23 cellular contexts compared by ENCODE assay signal in the genomic region with DNA sequence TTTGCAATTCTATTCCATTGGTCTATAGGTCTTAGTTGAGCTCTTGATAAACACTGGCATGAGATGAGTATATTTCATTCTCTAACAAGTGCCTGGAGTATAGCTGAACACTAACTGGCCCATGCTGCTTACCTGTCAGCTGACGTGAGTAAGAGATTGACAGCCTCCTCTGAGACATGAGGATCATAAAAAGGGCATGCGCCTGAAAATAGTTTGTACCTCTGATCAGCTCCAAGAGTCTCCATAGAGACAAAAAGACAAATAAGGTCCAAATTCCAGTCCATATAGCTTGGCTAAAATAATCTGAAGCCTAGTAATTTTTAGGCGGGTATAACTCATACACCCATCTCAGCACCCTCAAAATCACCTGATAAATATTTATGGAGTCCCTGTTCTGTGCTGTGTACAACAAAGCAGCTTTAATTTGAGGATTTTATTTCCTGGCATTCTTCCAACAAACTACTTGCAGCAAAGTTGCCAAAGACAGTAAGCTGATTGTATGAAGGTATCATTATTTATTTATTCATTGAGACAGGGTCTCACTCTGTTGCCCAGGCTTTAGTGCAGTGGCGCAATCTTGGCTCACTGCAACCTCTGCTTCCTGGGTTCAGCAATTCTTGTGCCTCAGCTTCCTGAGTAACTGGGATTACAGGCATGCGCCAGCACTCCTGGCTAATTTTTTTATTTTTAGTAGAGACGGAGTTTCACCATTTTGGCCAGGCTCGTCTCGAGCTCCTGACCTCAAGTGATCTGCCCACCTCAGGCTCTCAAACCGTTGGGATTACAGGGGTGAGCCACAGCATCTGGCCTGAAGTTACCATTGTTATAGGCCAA.
"Had no signal": no experiment of that assay in that cellular context is flagged by ENCODE, and none has a peak within 500 bp of the region (broad histone marks: within the 10 kb centered on the region; RNA-seq: fewer than 3 reads in every experiment).

No MANE protein-coding gene starts in this region.

- H3K27me3 ChIP-seq: foreskin keratinocyte had no signal

- DNase-seq: activated B cell treated with CpG ODN at 0.5 μM for 24 hours; activated CD4-positive, alpha-beta memory T cell treated with anti-CD3 and anti-CD28 coated beads, Interleukin-2, amount 10 ng/mL, durations not matched to agents 7 days and 5 days; activated CD4-positive, alpha-beta T cell treated with anti-CD3 and anti-CD28 coated beads for 48 hours; activated naive CD4-positive, alpha-beta T cell treated with Interleukin-2 at 50 U/mL for 16 hours; activated naive CD8-positive, alpha-beta T cell treated with anti-CD3 and anti-CD28 coated beads, Interleukin-2, amount 10 ng/mL, durations not matched to agents 7 days and 5 days; activated T-cell treated with anti-CD3 and anti-CD28 coated beads, Interleukin-2, amount 50 U/mL, for 24 hours; anterior cingulate cortex; foreskin keratinocyte; glutamatergic neuron; kidney; mesendoderm; retina; stimulated activated CD4-positive, alpha-beta T cell treated with anti-CD3 and anti-CD28 coated beads, Interleukin-15, amount 100 ng/mL, for 24 hours; stimulated activated CD4-positive, alpha-beta T cell treated with anti-CD3 and anti-CD28 coated beads, Interleukin-2, amount 100 ng/mL, for 48 hours; SW 1271 had no signal

- H3K4me1 ChIP-seq: foreskin keratinocyte had no signal

- H3K4me3 ChIP-seq: coronary artery, skin epidermis had no signal

- H3K4me1 Mint-ChIP-seq: activated B cell treated with CpG ODN at 0.5 μM for 24 hours; activated CD4-positive, alpha-beta memory T cell treated with anti-CD3 and anti-CD28 coated beads, Interleukin-2, amount 10 ng/mL, durations not matched to agents 7 days and 5 days; activated naive CD8-positive, alpha-beta T cell treated with anti-CD3 and anti-CD28 coated beads, Interleukin-2, amount 10 ng/mL, durations not matched to agents 7 days and 5 days; central memory CD8-positive, alpha-beta T cell had no signal

- H3K27ac ChIP-seq: coronary artery, foreskin keratinocyte, skin epidermis had no signal

- H3K27ac Mint-ChIP-seq: activated B cell treated with CpG ODN at 0.5 μM for 24 hours; activated CD4-positive, alpha-beta memory T cell treated with anti-CD3 and anti-CD28 coated beads, Interleukin-2, amount 10 ng/mL, durations not matched to agents 7 days and 5 days; activated naive CD8-positive, alpha-beta T cell treated with anti-CD3 and anti-CD28 coated beads, Interleukin-2, amount 10 ng/mL, durations not matched to agents 7 days and 5 days; activated T-cell treated with anti-CD3 and anti-CD28 coated beads, Interleukin-2, amount 50 U/mL, for 24 hours; activated T-helper 2 cell treated with anti-CD3 and anti-CD28 coated beads, Interferon-gamma antibody, Interleukin-2, Interleukin-4, amounts not matched to agents 10 μg/mL and 5 μg/mL and 100 μg/mL, durations not matched to agents 14 hours and 24 hours and 36 hours; natural killer cell treated with Interleukin-12 subunit alpha and Interleukin-12 subunit beta and Interleukin-15 and Interleukin-18, amount 100 ng/mL, for 72 hours; stimulated activated naive CD8-positive, alpha-beta T cell treated with anti-CD3 and anti-CD28 coated beads, Interleukin-15, Interleukin-2, amounts not matched to agents 100 ng/mL and 50 ng/mL, for 24 hours; type B pancreatic cell had no signal

- H3K27me3 Mint-ChIP-seq: stimulated activated naive CD8-positive, alpha-beta T cell treated with anti-CD3 and anti-CD28 coated beads, Interleukin-15, Interleukin-2, amounts not matched to agents 100 ng/mL and 50 ng/mL, for 24 hours; type B pancreatic cell had no signal

- H3K36me3 Mint-ChIP-seq: brain; natural killer cell treated with Interleukin-12 subunit alpha and Interleukin-12 subunit beta and Interleukin-15 and Interleukin-18, amount 100 ng/mL, for 72 hours had no signal

- H3K4me3 Mint-ChIP-seq: activated B cell treated with CpG ODN at 0.5 μM for 24 hours; activated CD4-positive, alpha-beta memory T cell treated with anti-CD3 and anti-CD28 coated beads, Interleukin-2, amount 10 ng/mL, durations not matched to agents 7 days and 5 days; activated naive CD8-positive, alpha-beta T cell treated with anti-CD3 and anti-CD28 coated beads, Interleukin-2, amount 10 ng/mL, durations not matched to agents 7 days and 5 days; activated T-cell treated with anti-CD3 and anti-CD28 coated beads, Interleukin-2, amount 50 U/mL, for 24 hours; brain; central memory CD8-positive, alpha-beta T cell; natural killer cell treated with Interleukin-12 subunit alpha and Interleukin-12 subunit beta and Interleukin-15 and Interleukin-18, amount 100 ng/mL, for 72 hours; stimulated activated naive CD8-positive, alpha-beta T cell treated with anti-CD3 and anti-CD28 coated beads, Interleukin-15, Interleukin-2, amounts not matched to agents 100 ng/mL and 50 ng/mL, for 24 hours; type B pancreatic cell had no signal

- H3K9me3 Mint-ChIP-seq: activated B cell treated with CpG ODN at 0.5 μM for 24 hours; activated CD4-positive, alpha-beta memory T cell treated with anti-CD3 and anti-CD28 coated beads, Interleukin-2, amount 10 ng/mL, durations not matched to agents 7 days and 5 days; activated T-cell treated with anti-CD3 and anti-CD28 coated beads, Interleukin-2, amount 50 U/mL, for 24 hours; activated T-helper 2 cell treated with anti-CD3 and anti-CD28 coated beads, Interferon-gamma antibody, Interleukin-2, Interleukin-4, amounts not matched to agents 10 μg/mL and 5 μg/mL and 100 μg/mL, durations not matched to agents 14 hours and 24 hours and 36 hours; brain; central memory CD8-positive, alpha-beta T cell; natural killer cell treated with Interleukin-12 subunit alpha and Interleukin-12 subunit beta and Interleukin-15 and Interleukin-18, amount 100 ng/mL, for 72 hours; stimulated activated naive CD8-positive, alpha-beta T cell treated with anti-CD3 and anti-CD28 coated beads, Interleukin-15, Interleukin-2, amounts not matched to agents 100 ng/mL and 50 ng/mL, for 24 hours had no signal

- FAIRE-seq: kidney had no signal

- ATAC-seq: foreskin keratinocyte; natural killer cell treated with Interleukin-12 subunit alpha and Interleukin-12 subunit beta and Interleukin-15 and Interleukin-18, amount 100 ng/mL, for 72 hours had no signal
